1 cellular context compared by ENCODE assay signal in genomic region chr17:76709951-76710862, GRCh38.
TF ChIP-seq lines count a peak whose summit lies in the region.

No MANE protein-coding gene starts in this region.

TF ChIP-seq in HEK293, 187 proteins besides CTCF, POLR2A, EP300 and RAD21 (continued from another document):
- TF ChIP-seq ZNF335 (tag by site-specific recombination; conservative IDR thresholded peaks at IDR 0.05) (peak; percentile 26; the same call in 1 of the 2 replicates), SP3 (tag by site-specific recombination; IDR thresholded peaks at IDR 0.05) (peak; percentile 9; the same call in 1 of the 2 replicates), EGR2 (tag by site-specific recombination; IDR thresholded peaks at IDR 0.05; ENCODE audit: low read depth) (peak; percentile 55)
